In the genomic region with DNA sequence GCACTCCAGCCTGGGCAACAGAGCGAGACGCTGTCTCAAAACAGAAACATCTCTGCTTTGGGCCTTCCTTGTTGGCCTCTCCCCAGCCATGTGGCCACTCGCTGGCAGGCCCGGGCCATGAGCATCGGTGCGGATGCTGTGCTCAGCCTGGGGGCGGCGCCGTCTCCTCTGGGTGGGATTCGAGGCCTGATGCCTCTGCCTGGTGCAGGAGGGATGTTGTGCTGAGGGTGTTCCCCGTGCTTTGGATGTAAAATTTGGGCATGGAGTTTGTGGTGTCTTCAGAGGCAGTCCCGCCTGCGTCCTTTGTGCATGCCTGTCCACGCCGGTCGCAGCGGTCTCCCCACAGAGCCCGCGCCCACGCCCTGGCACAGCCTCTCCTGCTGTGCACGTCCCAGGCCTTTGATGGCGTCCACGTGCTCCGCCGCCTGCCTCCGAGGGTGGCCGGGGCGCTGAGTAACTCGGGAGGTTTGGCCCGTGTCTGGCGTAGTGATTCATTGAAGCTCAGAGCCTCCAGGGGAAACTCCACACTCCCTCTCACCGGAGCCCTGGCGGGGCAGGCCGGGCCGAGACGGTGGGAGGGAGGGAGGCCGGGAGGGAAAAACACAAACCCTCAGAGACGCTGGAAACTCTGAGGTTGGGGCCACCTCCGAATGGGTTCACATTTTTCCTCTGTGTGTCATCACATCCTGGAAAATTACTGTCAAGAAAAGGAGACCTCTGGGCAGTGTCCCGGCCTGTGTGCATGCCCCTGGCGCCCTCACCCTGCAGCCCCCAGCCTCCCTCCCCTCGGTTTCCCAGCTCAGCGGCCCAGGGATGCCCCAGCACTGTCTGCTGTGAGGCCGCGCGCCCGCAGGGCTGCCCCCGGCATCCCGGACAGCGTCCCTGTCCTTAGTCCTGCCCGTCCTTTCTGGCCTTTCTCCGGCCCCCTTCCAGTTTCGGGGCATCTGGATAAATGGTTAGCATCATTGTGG, we compare ENCODE assay signal across 6 cellular contexts. TPM values are rescaled to one million over a fixed set of nuclear protein-coding genes. Genes with fewer than 3 reads are reported as not detected.
A peak's percentile ranks its signal among the peaks of the same experiment; 100 is the strongest.
DNase-seq lines count a peak whose midpoint lies in the region; ATAC-seq and TF ChIP-seq lines count a peak whose summit lies in the region.

No MANE protein-coding gene starts in this region.

- H3K9me3 ChIP-seq in gastroesophageal sphincter (no peaks in the 10 kb centered on the region), transverse colon (no peaks in the 10 kb centered on the region)
- H3K9me3 ChIP-seq in CD4-positive, alpha-beta memory T cell (ENCODE audit: control insufficient read depth in 1 of 2, low read length in 2 of 2) = no peaks in the 10 kb centered on the region

- WGBS in gastroesophageal sphincter (ENCODE audit: low coverage in 1 of 2), 2 donors = 46 to 64% methylated on average over 9 to 11 of the region's 53 CpGs
- 74 to 75% methylated on average over 13 to 53 of the region's 53 CpGs for WGBS in transverse colon (ENCODE audit: low coverage in 1 of 2), 2 donors

- no peak for TF ChIP-seq CTCF in gastroesophageal sphincter (IDR thresholded peaks at IDR 0.05)
- no peak for TF ChIP-seq CTCF in transverse colon (IDR thresholded peaks at IDR 0.05)

- H3K4me1 Mint-ChIP-seq in CD4-positive, alpha-beta memory T cell = peaks cover 0 to 1% (median 0%) of the 10 kb centered on the region in 4 donors

- H3K9me3 Mint-ChIP-seq in CD4-positive, alpha-beta memory T cell = no peaks in the 10 kb centered on the region

- H3K36me3 ChIP-seq in gastroesophageal sphincter = peaks cover 0 to 9% of the 10 kb centered on the region in 2 donors
- no peaks in the 10 kb centered on the region for H3K36me3 ChIP-seq in transverse colon
- H3K36me3 ChIP-seq in CD4-positive, alpha-beta memory T cell (ENCODE audit: insufficient read depth, low read length) = no peaks in the 10 kb centered on the region

- H3K27ac ChIP-seq in gastroesophageal sphincter (peak overlapping the region in 3 of 4 donors; percentile 44 to 59 (median 57)), transverse colon (peak overlapping the region in 3 of 4 donors; percentile 28 to 64 (median 61))
- no peak overlapping the region for H3K27ac ChIP-seq in CD4-positive, alpha-beta memory T cell (ENCODE audit: low read depth, low read length)

- ATAC-seq in gastroesophageal sphincter = peak; percentile 92

- TF ChIP-seq EP300 in gastroesophageal sphincter (IDR thresholded peaks at IDR 0.05) (no peak), transverse colon (IDR thresholded peaks at IDR 0.05; ENCODE audit: low read depth) (no peak)

- no peak overlapping the region for H3K4me3 ChIP-seq in gastroesophageal sphincter
- H3K4me3 ChIP-seq in transverse colon = no peak overlapping the region
- no peak overlapping the region for H3K4me3 ChIP-seq in CD4-positive, alpha-beta memory T cell (ENCODE audit: low read length in 2 of 2)

- no peaks in the 10 kb centered on the region for H3K27me3 Mint-ChIP-seq in CD4-positive, alpha-beta memory T cell

- no peaks in the 10 kb centered on the region for H3K27me3 ChIP-seq in gastroesophageal sphincter
- no peaks in the 10 kb centered on the region for H3K27me3 ChIP-seq in transverse colon
- H3K27me3 ChIP-seq in CD4-positive, alpha-beta memory T cell (ENCODE audit: insufficient read depth, low read length) = no peaks in the 10 kb centered on the region

- H3K27ac Mint-ChIP-seq in CD4-positive, alpha-beta memory T cell = no peak overlapping the region

- intact Hi-C loops in transverse colon (cut with DNase I; ENCODE audit: low total_unique reads) = no loop called here
- intact Hi-C loops in CD4-positive, alpha-beta memory T cell (cut with micrococcal nuclease) = no loop called here

- H3K4me1 ChIP-seq in gastroesophageal sphincter (peaks cover 0 to 46% (median 21%) of the 10 kb centered on the region in 3 donors), transverse colon (peaks cover 6 to 19% (median 11%) of the 10 kb centered on the region in 4 donors)
- no peaks in the 10 kb centered on the region for H3K4me1 ChIP-seq in CD4-positive, alpha-beta memory T cell (ENCODE audit: insufficient read depth, low read length)

- H3K4me3 Mint-ChIP-seq in CD4-positive, alpha-beta memory T cell = no peak overlapping the region

- peak; percentile 81 for DNase-seq in activated effector memory CD4-positive, alpha-beta T cell treated with anti-CD3 and anti-CD28 coated beads, Interleukin-2, amount 50 U/mL, for 16 hours
- DNase-seq in activated effector memory CD4-positive, alpha-beta T cell treated with Interleukin-2 at 50 U/mL for 16 hours = no peak
- DNase-seq in transverse colon (peak; percentile 53), SHP77 (lab: John Stamatoyannopoulos, UW) (no peak)
- no peak for DNase-seq in CD4-positive, alpha-beta memory T cell

- CTCF ChIA-PET in CD4-positive, alpha-beta memory T cell (lab: Charles Lee; ENCODE audit: partially characterized antibody) = interaction anchor here (1.2 kb wide), 1 partner anchor 14 kb away, joined by 3 read pairs; no protein-coding TSS in a partner anchor

- POLR2A ChIA-PET in CD4-positive, alpha-beta memory T cell (lab: Charles Lee; ENCODE audit: partially characterized antibody) = interaction anchor here (1.0 kb wide), 1 partner anchor 27 kb away, joined by 3 read pairs; no protein-coding TSS in a partner anchor

- H3K36me3 Mint-ChIP-seq in CD4-positive, alpha-beta memory T cell = no peaks in the 10 kb centered on the region

- TF ChIP-seq POLR2A in gastroesophageal sphincter (IDR thresholded peaks at IDR 0.05) (no peak), transverse colon (IDR thresholded peaks at IDR 0.05) (no peak)

- in situ Hi-C loops in transverse colon (cut with MboI; ENCODE audit: low pct_ligation_motif_present in 1 of 4, low pct_unique_long_range_greater_than_20kb in 1 of 4, low sequenced_read_pairs in 3 of 4) = no loop called here

RNA-seq across cellular contexts. Expression of gene CENPX, which starts 19.0 kb away (rescaled TPM):
- total RNA-seq in gastroesophageal sphincter = 100 to 1,000 TPM in 1 of 4 donors, 10 to 100 TPM in 3; 65.3 to 110 (median 78.8) TPM
- 100 to 1,000 TPM in 2 of 4 donors, 10 to 100 TPM in 2; 85.4 to 131 (median 104) TPM for total RNA-seq in transverse colon
- 10 to 100 TPM; 33.4 to 35.4 TPM for total RNA-seq in CD4-positive, alpha-beta memory T cell
- polyA plus RNA-seq in CD4-positive, alpha-beta memory T cell = 10 to 100 TPM; 37.9 to 70.8 TPM

RNA-seq across cellular contexts. Expression of gene LRRC45, which starts 19.4 kb away (rescaled TPM):
- total RNA-seq in gastroesophageal sphincter (10 to 100 TPM in 2 of 4 donors, 1 to 10 TPM in 2; 4.4 to 16.3 (median 12.4) TPM), transverse colon (10 to 100 TPM; 12.7 to 40.6 (median 23.5) TPM)
- 10 to 100 TPM; 18.0 to 18.7 TPM for total RNA-seq in CD4-positive, alpha-beta memory T cell
- 1 to 10 TPM; 5.7 to 8.2 TPM for polyA plus RNA-seq in CD4-positive, alpha-beta memory T cell

RNA-seq across cellular contexts. Expression of gene ASPSCR1, which starts 26.3 kb away (rescaled TPM):
- total RNA-seq in gastroesophageal sphincter (10 to 100 TPM; 11.7 to 24.4 (median 18.6) TPM), transverse colon (10 to 100 TPM; 21.0 to 61.7 (median 41.3) TPM)
- total RNA-seq in CD4-positive, alpha-beta memory T cell = 10 to 100 TPM; 40.4 to 40.6 TPM
- 10 to 100 TPM; 25.1 to 36.7 TPM for polyA plus RNA-seq in CD4-positive, alpha-beta memory T cell

RNA-seq across cellular contexts. Expression of gene RAC3, which starts 27.8 kb away (rescaled TPM):
- 1 to 10 TPM in 1 of 4 donors, under 1 TPM in 2, not detected in 1; 0.50 to 6.9 (median 0.54) TPM for total RNA-seq in gastroesophageal sphincter
- 10 to 100 TPM in 1 of 4 donors, 1 to 10 TPM in 3; 2.6 to 11.1 (median 5.0) TPM for total RNA-seq in transverse colon
- total RNA-seq in CD4-positive, alpha-beta memory T cell = 1 to 10 TPM in 1 of 2 experiments, under 1 TPM in 1; 0.86 to 2.3 TPM
- under 1 TPM in 1 of 2 donors, not detected in 1; 0.44 TPM for polyA plus RNA-seq in CD4-positive, alpha-beta memory T cell

RNA-seq across cellular contexts. Expression of gene DCXR, which starts 33.8 kb away (rescaled TPM):
- total RNA-seq in gastroesophageal sphincter (100 to 1,000 TPM in 2 of 4 donors, 10 to 100 TPM in 2; 70.7 to 140 (median 108) TPM), transverse colon (100 to 1,000 TPM in 1 of 4 donors, 10 to 100 TPM in 3; 49.4 to 117 (median 71.3) TPM)
- total RNA-seq in CD4-positive, alpha-beta memory T cell = 10 to 100 TPM; 65.9 to 68.2 TPM
- 100 to 1,000 TPM; 118 to 164 TPM for polyA plus RNA-seq in CD4-positive, alpha-beta memory T cell

Comparison
In these comparisons a context has a peak if more than half of its experiments do, and no peak if none do; other contexts are left out.
1. DNase-seq: peak in activated effector memory CD4-positive, alpha-beta T cell treated with anti-CD3 and anti-CD28 coated beads, Interleukin-2, amount 50 U/mL, for 16 hours (single experiment) and transverse colon (single experiment); none in activated effector memory CD4-positive, alpha-beta T cell treated with Interleukin-2 at 50 U/mL for 16 hours (single experiment), CD4-positive, alpha-beta memory T cell (0 of 5) and SHP77 (0 of 2).